1 cellular context compared by ENCODE assay signal in the genomic region with DNA sequence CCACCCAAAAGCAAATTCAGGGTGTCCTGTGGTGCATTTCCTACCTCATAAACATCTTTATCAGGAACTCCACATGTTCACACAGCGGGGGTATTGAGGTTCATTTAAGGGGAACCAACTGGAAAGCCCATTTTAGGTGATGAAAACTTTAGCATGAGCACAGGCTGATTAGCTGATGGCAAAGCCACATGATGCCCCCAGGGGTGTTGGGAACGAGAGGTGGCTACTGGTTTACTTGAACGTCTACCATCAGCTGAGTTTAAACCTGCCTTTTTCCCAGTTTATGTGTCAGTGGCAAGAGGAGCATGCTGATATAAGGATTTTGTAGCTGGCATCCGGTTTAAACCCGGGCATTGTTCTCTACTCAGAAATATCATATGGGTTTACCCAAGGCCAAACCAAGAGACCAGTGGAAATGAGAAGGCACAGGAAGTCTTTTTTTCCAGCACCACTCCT.
A peak's percentile ranks its signal among the peaks of the same experiment; 100 is the strongest.
TF ChIP-seq lines count a peak whose summit lies in the region.

No MANE protein-coding gene starts in this region.

TF ChIP-seq in K562, 482 proteins besides CTCF, POLR2A, EP300 and RAD21 (continued from another document and continues in another):
- TF ChIP-seq, protein P1, sequence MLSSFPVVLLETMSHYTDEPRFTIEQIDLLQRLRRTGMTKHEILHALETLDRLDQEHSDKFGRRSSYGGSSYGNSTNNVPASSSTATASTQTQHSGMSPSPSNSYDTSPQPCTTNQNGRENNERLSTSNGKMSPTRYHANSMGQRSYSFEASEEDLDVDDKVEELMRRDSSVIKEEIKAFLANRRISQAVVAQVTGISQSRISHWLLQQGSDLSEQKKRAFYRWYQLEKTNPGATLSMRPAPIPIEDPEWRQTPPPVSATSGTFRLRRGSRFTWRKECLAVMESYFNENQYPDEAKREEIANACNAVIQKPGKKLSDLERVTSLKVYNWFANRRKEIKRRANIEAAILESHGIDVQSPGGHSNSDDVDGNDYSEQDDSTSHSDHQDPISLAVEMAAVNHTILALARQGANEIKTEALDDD (IDR thresholded peaks at IDR 0.05): peak; percentile 70; the same call in 1 of the 2 replicates
- TF ChIP-seq BRF1 (IDR thresholded peaks at IDR 0.05; ENCODE audit: borderline replicate concordance, extremely low read depth, insufficient read length) (no peak), ZNF778 (CRISPR knock-in tag; IDR thresholded peaks at IDR 0.05) (no peak), TCF3 (CRISPR knock-in tag; IDR thresholded peaks at IDR 0.05) (peak; percentile 59), STAT5A (IDR thresholded peaks at IDR 0.05; ENCODE audit: borderline replicate concordance, low read length) (peak; percentile 31; the same call in 1 of the 2 replicates), NR2F6 (CRISPR knock-in tag; IDR thresholded peaks at IDR 0.05) (no peak), ZNF274 (IDR thresholded peaks at IDR 0.05; ENCODE audit: borderline replicate concordance, low read depth, low read length) (no peak), ZNF133 (CRISPR knock-in tag; IDR thresholded peaks at IDR 0.05) (no peak), TEAD4 (IDR thresholded peaks at IDR 0.05; ENCODE audit: low read length) (peak; percentile 83), TEAD4 (CRISPR knock-in tag; IDR thresholded peaks at IDR 0.05; ENCODE audit: borderline replicate concordance) (no peak), NFRKB (IDR thresholded peaks at IDR 0.05; ENCODE audit: low read depth) (no peak), ZNF668 (CRISPR knock-in tag; IDR thresholded peaks at IDR 0.05) (0 out of 2 replicates have a peak, but pooled peaks have one; percentile 51), NELFE (IDR thresholded peaks at IDR 0.05; ENCODE audit: insufficient read depth, insufficient read length) (no peak), NCOA1 (IDR thresholded peaks at IDR 0.05; ENCODE audit: low read depth) (peak; percentile 86; the same call in 1 of the 2 replicates), MTA3 (IDR thresholded peaks at IDR 0.05; ENCODE audit: borderline replicate concordance) (no peak), BHLHE40 (IDR thresholded peaks at IDR 0.05; ENCODE audit: low read length) (no peak), JUND (IDR thresholded peaks at IDR 0.05; ENCODE audit: borderline replicate concordance, low read depth, low read length) (no peak), JUND (tag; IDR thresholded peaks at IDR 0.05; ENCODE audit: borderline replicate concordance, low read depth, low read length) (peak; percentile 44; the same call in 2 of the 3 replicates), KLF6 (CRISPR knock-in tag; IDR thresholded peaks at IDR 0.05; ENCODE audit: borderline replicate concordance) (no peak), RNF2 (IDR thresholded peaks at IDR 0.05) (no peak), HNRNPUL1 (IDR thresholded peaks at IDR 0.05; ENCODE audit: low read length) (no peak), PHF8 (IDR thresholded peaks at IDR 0.05; ENCODE audit: borderline replicate concordance, low read length) (no peak), CBFB (CRISPR knock-in tag; IDR thresholded peaks at IDR 0.05) (no peak), L3MBTL2 (IDR thresholded peaks at IDR 0.05) (peak; percentile 42; the same call in 1 of the 2 replicates), SUPT5H (IDR thresholded peaks at IDR 0.05) (no peak), RFX7 (CRISPR knock-in tag; IDR thresholded peaks at IDR 0.05) (no peak), CHD1 (IDR thresholded peaks at IDR 0.05; ENCODE audit: low read length) (no peak), HNRNPH1 (optimal IDR thresholded peaks at IDR 0.05; ENCODE audit: low read depth, low read length) (no peak), ZNF717 (CRISPR knock-in tag; IDR thresholded peaks at IDR 0.05) (no peak), ZNF436 (CRISPR knock-in tag; IDR thresholded peaks at IDR 0.05) (no peak), ELF1 (tag; IDR thresholded peaks at IDR 0.05) (no peak), MECOM (CRISPR knock-in tag; IDR thresholded peaks at IDR 0.05) (no peak), ZNF217 (CRISPR knock-in tag; IDR thresholded peaks at IDR 0.05) (no peak), ZNF263 (CRISPR knock-in tag; IDR thresholded peaks at IDR 0.05; ENCODE audit: borderline replicate concordance) (no peak), PHF21A (IDR thresholded peaks at IDR 0.05; ENCODE audit: borderline replicate concordance, low read depth) (no peak)
- TF ChIP-seq, protein P2, sequence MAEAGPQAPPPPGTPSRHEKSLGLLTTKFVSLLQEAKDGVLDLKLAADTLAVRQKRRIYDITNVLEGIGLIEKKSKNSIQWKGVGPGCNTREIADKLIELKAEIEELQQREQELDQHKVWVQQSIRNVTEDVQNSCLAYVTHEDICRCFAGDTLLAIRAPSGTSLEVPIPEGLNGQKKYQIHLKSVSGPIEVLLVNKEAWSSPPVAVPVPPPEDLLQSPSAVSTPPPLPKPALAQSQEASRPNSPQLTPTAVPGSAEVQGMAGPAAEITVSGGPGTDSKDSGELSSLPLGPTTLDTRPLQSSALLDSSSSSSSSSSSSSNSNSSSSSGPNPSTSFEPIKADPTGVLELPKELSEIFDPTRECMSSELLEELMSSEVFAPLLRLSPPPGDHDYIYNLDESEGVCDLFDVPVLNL (CRISPR knock-in tag; IDR thresholded peaks at IDR 0.05; ENCODE audit: low read depth): no peak
- TF ChIP-seq, protein P3, sequence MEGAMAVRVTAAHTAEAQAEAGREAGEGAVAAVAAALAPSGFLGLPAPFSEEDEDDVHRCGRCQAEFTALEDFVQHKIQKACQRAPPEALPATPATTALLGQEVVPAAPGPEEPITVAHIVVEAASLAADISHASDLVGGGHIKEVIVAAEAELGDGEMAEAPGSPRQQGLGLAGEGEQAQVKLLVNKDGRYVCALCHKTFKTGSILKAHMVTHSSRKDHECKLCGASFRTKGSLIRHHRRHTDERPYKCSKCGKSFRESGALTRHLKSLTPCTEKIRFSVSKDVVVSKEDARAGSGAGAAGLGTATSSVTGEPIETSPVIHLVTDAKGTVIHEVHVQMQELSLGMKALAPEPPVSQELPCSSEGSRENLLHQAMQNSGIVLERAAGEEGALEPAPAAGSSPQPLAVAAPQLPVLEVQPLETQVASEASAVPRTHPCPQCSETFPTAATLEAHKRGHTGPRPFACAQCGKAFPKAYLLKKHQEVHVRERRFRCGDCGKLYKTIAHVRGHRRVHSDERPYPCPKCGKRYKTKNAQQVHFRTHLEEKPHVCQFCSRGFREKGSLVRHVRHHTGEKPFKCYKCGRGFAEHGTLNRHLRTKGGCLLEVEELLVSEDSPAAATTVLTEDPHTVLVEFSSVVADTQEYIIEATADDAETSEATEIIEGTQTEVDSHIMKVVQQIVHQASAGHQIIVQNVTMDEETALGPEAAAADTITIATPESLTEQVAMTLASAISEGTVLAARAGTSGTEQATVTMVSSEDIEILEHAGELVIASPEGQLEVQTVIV (CRISPR knock-in tag; IDR thresholded peaks at IDR 0.05; ENCODE audit: borderline replicate concordance): no peak
- TF ChIP-seq, protein P4, sequence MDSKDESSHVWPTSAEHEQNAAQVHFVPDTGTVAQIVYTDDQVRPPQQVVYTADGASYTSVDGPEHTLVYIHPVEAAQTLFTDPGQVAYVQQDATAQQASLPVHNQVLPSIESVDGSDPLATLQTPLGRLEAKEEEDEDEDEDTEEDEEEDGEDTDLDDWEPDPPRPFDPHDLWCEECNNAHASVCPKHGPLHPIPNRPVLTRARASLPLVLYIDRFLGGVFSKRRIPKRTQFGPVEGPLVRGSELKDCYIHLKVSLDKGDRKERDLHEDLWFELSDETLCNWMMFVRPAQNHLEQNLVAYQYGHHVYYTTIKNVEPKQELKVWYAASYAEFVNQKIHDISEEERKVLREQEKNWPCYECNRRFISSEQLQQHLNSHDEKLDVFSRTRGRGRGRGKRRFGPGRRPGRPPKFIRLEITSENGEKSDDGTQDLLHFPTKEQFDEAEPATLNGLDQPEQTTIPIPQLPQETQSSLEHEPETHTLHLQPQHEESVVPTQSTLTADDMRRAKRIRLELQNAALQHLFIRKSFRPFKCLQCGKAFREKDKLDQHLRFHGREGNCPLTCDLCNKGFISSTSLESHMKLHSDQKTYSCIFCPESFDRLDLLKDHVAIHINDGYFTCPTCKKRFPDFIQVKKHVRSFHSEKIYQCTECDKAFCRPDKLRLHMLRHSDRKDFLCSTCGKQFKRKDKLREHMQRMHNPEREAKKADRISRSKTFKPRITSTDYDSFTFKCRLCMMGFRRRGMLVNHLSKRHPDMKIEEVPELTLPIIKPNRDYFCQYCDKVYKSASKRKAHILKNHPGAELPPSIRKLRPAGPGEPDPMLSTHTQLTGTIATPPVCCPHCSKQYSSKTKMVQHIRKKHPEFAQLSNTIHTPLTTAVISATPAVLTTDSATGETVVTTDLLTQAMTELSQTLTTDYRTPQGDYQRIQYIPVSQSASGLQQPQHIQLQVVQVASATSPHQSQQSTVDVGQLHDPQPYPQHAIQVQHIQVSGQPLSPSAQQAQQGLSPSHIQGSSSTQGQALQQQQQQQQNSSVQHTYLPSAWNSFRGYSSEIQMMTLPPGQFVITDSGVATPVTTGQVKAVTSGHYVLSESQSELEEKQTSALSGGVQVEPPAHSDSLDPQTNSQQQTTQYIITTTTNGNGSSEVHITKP (IDR thresholded peaks at IDR 0.05; ENCODE audit: partially characterized antibody): peak; percentile 53
- TF ChIP-seq, protein P5, sequence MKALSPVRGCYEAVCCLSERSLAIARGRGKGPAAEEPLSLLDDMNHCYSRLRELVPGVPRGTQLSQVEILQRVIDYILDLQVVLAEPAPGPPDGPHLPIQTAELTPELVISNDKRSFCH (CRISPR knock-in tag; IDR thresholded peaks at IDR 0.05): no peak
- TF ChIP-seq, protein P5 (tag; IDR thresholded peaks at IDR 0.05): no peak
- TF ChIP-seq, protein P6, sequence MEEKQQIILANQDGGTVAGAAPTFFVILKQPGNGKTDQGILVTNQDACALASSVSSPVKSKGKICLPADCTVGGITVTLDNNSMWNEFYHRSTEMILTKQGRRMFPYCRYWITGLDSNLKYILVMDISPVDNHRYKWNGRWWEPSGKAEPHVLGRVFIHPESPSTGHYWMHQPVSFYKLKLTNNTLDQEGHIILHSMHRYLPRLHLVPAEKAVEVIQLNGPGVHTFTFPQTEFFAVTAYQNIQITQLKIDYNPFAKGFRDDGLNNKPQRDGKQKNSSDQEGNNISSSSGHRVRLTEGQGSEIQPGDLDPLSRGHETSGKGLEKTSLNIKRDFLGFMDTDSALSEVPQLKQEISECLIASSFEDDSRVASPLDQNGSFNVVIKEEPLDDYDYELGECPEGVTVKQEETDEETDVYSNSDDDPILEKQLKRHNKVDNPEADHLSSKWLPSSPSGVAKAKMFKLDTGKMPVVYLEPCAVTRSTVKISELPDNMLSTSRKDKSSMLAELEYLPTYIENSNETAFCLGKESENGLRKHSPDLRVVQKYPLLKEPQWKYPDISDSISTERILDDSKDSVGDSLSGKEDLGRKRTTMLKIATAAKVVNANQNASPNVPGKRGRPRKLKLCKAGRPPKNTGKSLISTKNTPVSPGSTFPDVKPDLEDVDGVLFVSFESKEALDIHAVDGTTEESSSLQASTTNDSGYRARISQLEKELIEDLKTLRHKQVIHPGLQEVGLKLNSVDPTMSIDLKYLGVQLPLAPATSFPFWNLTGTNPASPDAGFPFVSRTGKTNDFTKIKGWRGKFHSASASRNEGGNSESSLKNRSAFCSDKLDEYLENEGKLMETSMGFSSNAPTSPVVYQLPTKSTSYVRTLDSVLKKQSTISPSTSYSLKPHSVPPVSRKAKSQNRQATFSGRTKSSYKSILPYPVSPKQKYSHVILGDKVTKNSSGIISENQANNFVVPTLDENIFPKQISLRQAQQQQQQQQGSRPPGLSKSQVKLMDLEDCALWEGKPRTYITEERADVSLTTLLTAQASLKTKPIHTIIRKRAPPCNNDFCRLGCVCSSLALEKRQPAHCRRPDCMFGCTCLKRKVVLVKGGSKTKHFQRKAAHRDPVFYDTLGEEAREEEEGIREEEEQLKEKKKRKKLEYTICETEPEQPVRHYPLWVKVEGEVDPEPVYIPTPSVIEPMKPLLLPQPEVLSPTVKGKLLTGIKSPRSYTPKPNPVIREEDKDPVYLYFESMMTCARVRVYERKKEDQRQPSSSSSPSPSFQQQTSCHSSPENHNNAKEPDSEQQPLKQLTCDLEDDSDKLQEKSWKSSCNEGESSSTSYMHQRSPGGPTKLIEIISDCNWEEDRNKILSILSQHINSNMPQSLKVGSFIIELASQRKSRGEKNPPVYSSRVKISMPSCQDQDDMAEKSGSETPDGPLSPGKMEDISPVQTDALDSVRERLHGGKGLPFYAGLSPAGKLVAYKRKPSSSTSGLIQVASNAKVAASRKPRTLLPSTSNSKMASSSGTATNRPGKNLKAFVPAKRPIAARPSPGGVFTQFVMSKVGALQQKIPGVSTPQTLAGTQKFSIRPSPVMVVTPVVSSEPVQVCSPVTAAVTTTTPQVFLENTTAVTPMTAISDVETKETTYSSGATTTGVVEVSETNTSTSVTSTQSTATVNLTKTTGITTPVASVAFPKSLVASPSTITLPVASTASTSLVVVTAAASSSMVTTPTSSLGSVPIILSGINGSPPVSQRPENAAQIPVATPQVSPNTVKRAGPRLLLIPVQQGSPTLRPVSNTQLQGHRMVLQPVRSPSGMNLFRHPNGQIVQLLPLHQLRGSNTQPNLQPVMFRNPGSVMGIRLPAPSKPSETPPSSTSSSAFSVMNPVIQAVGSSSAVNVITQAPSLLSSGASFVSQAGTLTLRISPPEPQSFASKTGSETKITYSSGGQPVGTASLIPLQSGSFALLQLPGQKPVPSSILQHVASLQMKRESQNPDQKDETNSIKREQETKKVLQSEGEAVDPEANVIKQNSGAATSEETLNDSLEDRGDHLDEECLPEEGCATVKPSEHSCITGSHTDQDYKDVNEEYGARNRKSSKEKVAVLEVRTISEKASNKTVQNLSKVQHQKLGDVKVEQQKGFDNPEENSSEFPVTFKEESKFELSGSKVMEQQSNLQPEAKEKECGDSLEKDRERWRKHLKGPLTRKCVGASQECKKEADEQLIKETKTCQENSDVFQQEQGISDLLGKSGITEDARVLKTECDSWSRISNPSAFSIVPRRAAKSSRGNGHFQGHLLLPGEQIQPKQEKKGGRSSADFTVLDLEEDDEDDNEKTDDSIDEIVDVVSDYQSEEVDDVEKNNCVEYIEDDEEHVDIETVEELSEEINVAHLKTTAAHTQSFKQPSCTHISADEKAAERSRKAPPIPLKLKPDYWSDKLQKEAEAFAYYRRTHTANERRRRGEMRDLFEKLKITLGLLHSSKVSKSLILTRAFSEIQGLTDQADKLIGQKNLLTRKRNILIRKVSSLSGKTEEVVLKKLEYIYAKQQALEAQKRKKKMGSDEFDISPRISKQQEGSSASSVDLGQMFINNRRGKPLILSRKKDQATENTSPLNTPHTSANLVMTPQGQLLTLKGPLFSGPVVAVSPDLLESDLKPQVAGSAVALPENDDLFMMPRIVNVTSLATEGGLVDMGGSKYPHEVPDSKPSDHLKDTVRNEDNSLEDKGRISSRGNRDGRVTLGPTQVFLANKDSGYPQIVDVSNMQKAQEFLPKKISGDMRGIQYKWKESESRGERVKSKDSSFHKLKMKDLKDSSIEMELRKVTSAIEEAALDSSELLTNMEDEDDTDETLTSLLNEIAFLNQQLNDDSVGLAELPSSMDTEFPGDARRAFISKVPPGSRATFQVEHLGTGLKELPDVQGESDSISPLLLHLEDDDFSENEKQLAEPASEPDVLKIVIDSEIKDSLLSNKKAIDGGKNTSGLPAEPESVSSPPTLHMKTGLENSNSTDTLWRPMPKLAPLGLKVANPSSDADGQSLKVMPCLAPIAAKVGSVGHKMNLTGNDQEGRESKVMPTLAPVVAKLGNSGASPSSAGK (IDR thresholded peaks at IDR 0.05): peak; percentile 33; the same call in 1 of the 2 replicates
